Comparison of ENCODE assay signal across 9 cellular contexts in the genomic region with DNA sequence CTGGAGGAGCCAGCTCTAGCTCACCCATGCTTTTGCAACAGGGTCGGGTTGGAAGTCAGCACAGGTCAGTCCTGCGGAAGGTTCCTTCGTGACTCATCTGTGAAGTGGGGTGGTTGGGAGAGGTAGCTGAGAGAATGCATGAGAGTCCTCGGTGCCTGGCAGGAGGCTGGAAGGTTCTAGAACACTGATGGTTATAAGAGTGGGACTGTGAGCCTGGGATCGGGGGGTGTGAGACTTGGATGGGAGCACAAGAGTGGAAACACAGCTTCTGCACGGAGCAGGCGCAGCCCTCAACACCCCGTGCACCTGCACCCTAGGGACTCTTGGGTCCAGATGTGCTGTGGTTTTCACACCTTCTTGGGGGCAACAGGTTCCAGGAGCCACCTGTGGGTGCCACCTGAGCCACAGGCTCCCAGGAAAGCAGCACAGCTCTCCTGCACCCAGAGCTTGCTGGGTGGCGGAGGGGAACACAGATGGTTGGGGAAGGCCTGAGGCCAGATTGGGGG. TPM values are rescaled to one million over a fixed set of nuclear protein-coding genes. Genes with fewer than 3 reads are reported as not detected.
DNase-seq lines count a peak whose midpoint lies in the region; ATAC-seq and TF ChIP-seq lines count a peak whose summit lies in the region.
"Had no signal": no experiment of that assay in that cellular context is flagged by ENCODE, and none has a peak within 500 bp of the region (broad histone marks: within the 10 kb centered on the region; RNA-seq: fewer than 3 reads in every experiment).

No MANE protein-coding gene starts in this region.

- H3K27me3 ChIP-seq in mammary epithelial cell (ENCODE audit: insufficient read depth, low read length): no peaks in the 10 kb centered on the region

- peaks cover 5% of the 10 kb centered on the region for H3K4me1 Mint-ChIP-seq in MCF 10A (ENCODE audit: insufficient read depth, unreplicated experiment)

- no TSS peak for BruUV-seq in MCF 10A (replicated peaks; lab: Mats Ljungman, UMichigan)
- BruUV-seq in mammary epithelial cell (replicated peaks; lab: Mats Ljungman, UMichigan): no TSS peak

- H3K9me3 ChIP-seq in mammary epithelial cell (replicated peaks; ENCODE audit: insufficient read depth, low read length): no peaks in the 10 kb centered on the region

- ATAC-seq in HG03159 (IDR thresholded peaks at IDR 0.05; ENCODE audit: unreplicated experiment): peak; percentile 40
- ATAC-seq in activated naive CD4-positive, alpha-beta T cell treated with anti-CD3 and anti-CD28 coated beads, Interleukin-2, amount 50 U/mL, for 72 hours: peak; percentile 10 to 11
- peak; percentile 12 for ATAC-seq in stimulated activated naive CD8-positive, alpha-beta T cell treated with anti-CD3 and anti-CD28 coated beads, Interleukin-15, Interleukin-2, amounts not matched to agents 100 U/mL and 50 U/mL, for 24 hours

- H3K9me3 Mint-ChIP-seq in MCF 10A (ENCODE audit: unreplicated experiment): no peaks in the 10 kb centered on the region
- H3K9me3 Mint-ChIP-seq in activated naive CD4-positive, alpha-beta T cell treated with anti-CD3 and anti-CD28 coated beads, Interleukin-2, amount 50 U/mL, for 72 hours: peaks cover 0 to 5% of the 10 kb centered on the region in 2 donors

- no peak overlapping the region for H3K27ac Mint-ChIP-seq in MCF 10A (ENCODE audit: low read depth, unreplicated experiment)
- peak overlapping the region; percentile 40 to 88 for H3K27ac Mint-ChIP-seq in activated naive CD4-positive, alpha-beta T cell treated with anti-CD3 and anti-CD28 coated beads, Interleukin-2, amount 50 U/mL, for 72 hours

- dilution Hi-C loops in mammary epithelial cell (cut with HindIII; ENCODE audit: low sequenced_read_pairs): no loop called here

- 85% methylated on average over 8 of the region's 9 CpGs for WGBS in mammary epithelial cell (ENCODE audit: low coverage, missing lambda C conversion rate)

- H3K79me2 ChIP-seq in mammary epithelial cell (ENCODE audit: insufficient read depth, low read length): no peaks in the 10 kb centered on the region

- TF ChIP-seq CTCF in MCF 10A (IDR thresholded peaks at IDR 0.05; ENCODE audit: unreplicated experiment) (no peak), mammary epithelial cell (conservative IDR thresholded peaks at IDR 0.05 in 1 of 2, IDR thresholded peaks at IDR 0.05 in 1 of 2; ENCODE audit: extremely low read depth in 1 of 2, insufficient read depth in 1 of 2, low read depth in 1 of 2, low read length in 2 of 2) (no peak)

- H3K36me3 ChIP-seq in mammary epithelial cell (ENCODE audit: insufficient read depth, low read length): no peaks in the 10 kb centered on the region

- H3K9ac ChIP-seq in mammary epithelial cell (ENCODE audit: insufficient read depth, low read length): no peak overlapping the region

- H4K20me1 ChIP-seq in mammary epithelial cell (ENCODE audit: insufficient read depth, low read length): no peaks in the 10 kb centered on the region

- H2AFZ ChIP-seq in mammary epithelial cell (ENCODE audit: low read depth, low read length): no peak overlapping the region

- POLR2A ChIA-PET in MCF 10A (lab: Yijun Ruan, JAX): no interaction called here

- no peak overlapping the region for H3K4me3 Mint-ChIP-seq in MCF 10A (ENCODE audit: unreplicated experiment)

- no peak overlapping the region for H3K4me2 ChIP-seq in mammary epithelial cell (ENCODE audit: insufficient read depth, low read depth, low read length)

- peaks cover 5% of the 10 kb centered on the region for H3K4me1 ChIP-seq in mammary epithelial cell (ENCODE audit: insufficient read depth, low read length)

- peaks cover 8% of the 10 kb centered on the region for H3K27me3 Mint-ChIP-seq in MCF 10A (ENCODE audit: insufficient read depth, unreplicated experiment)

- CTCF ChIA-PET in MCF 10A (lab: Yijun Ruan, JAX): interaction anchor here (0.5 to 3.6 kb wide), 5 partner anchors 9 to 1288 kb away, joined by 3 to 15 read pairs (median 5); no protein-coding TSS in a partner anchor
- CTCF ChIA-PET in mammary epithelial cell (lab: Charles Lee; ENCODE audit: low non-redundant PET): no interaction called here

- intact Hi-C loops in MCF 10A (cut with micrococcal nuclease) (no loop called here), mammary epithelial cell (cut with micrococcal nuclease) (no loop called here)

- DNase-seq in MCF 10A (ENCODE audit: unreplicated experiment) (peak; percentile 24), mammary epithelial cell (no peak), occipital lobe (lab: John Stamatoyannopoulos, UW) (no peak), amniotic stem cell (lab: John Stamatoyannopoulos, UW) (no peak), NCI-H1105 treated with DMSO at 0.1 percent for 48 hours (lab: John Stamatoyannopoulos, UW) (no peak)
- DNase-seq in activated naive CD4-positive, alpha-beta T cell treated with anti-CD3 and anti-CD28 coated beads, Interleukin-2, amount 50 U/mL, for 72 hours (ENCODE audit: low spot score in 2 of 2): no peak
- DNase-seq in stimulated activated naive CD8-positive, alpha-beta T cell treated with anti-CD3 and anti-CD28 coated beads, Interleukin-15, Interleukin-2, amounts not matched to agents 100 U/mL and 50 U/mL, for 24 hours: peak; percentile 49

- H3K4me3 ChIP-seq in mammary epithelial cell (replicated peaks in 1 of 3; ENCODE audit: insufficient read depth in 1 of 3, low read depth in 2 of 3, low read length in 3 of 3): no peak overlapping the region

- H3K36me3 Mint-ChIP-seq in MCF 10A (ENCODE audit: insufficient read depth, unreplicated experiment): no peaks in the 10 kb centered on the region
- peaks cover 23 to 72% of the 10 kb centered on the region in 2 donors for H3K36me3 Mint-ChIP-seq in activated naive CD4-positive, alpha-beta T cell treated with anti-CD3 and anti-CD28 coated beads, Interleukin-2, amount 50 U/mL, for 72 hours

- no peak overlapping the region for H3K27ac ChIP-seq in mammary epithelial cell (ENCODE audit: insufficient read depth, low read depth, low read length)
- H3K27ac ChIP-seq: HL-60 had no signal

- in situ Hi-C loops in mammary epithelial cell (cut with MboI; ENCODE audit: low sequenced_read_pairs in 2 of 2): loop anchor here in 1 of 2 donors (25.0 kb wide), 1 partner anchor 214 kb away; no protein-coding TSS in a partner anchor

RNA-seq across cellular contexts. Expression of a gene that starts 48.9 kb away (rescaled TPM):
- 0.15 and 0.21 TPM in 2 replicates for total RNA-seq in MCF 10A (2022)
- under 1 TPM; 0.17 to 0.64 TPM for total RNA-seq in mammary epithelial cell
- 5.4 TPM for polyA plus RNA-seq in mammary epithelial cell
- 11.3 TPM for polyA minus RNA-seq in mammary epithelial cell
- total RNA-seq in activated naive CD4-positive, alpha-beta T cell treated with anti-CD3 and anti-CD28 coated beads, Interleukin-2, amount 50 U/mL, for 72 hours: 100 to 1,000 TPM; 103 to 106 TPM
- not detected for total RNA-seq in occipital lobe

Comparison
In these comparisons a context has a peak if more than half of its experiments do, and no peak if none do; other contexts are left out.
1. DNase-seq: peak in MCF 10A (single experiment) and stimulated activated naive CD8-positive, alpha-beta T cell treated with anti-CD3 and anti-CD28 coated beads, Interleukin-15, Interleukin-2, amounts not matched to agents 100 U/mL and 50 U/mL, for 24 hours (single experiment); none in mammary epithelial cell (single experiment), activated naive CD4-positive, alpha-beta T cell treated with anti-CD3 and anti-CD28 coated beads, Interleukin-2, amount 50 U/mL, for 72 hours (0 of 2), occipital lobe (single experiment), amniotic stem cell (single experiment) and NCI-H1105 treated with DMSO at 0.1 percent for 48 hours (single experiment).
2. RNA of a gene that starts 48.9 kb away (total RNA-seq): 103 to 106 TPM in activated naive CD4-positive, alpha-beta T cell treated with anti-CD3 and anti-CD28 coated beads, Interleukin-2, amount 50 U/mL, for 72 hours; 0.17 to 0.64 TPM in mammary epithelial cell, 0.15 to 0.21 TPM in MCF 10A and not detected in occipital lobe (single experiment); every median in the first group is over 10 times any median in the second.
3. Peak in every context shown above with its lines, with median percentiles within 50 percentile points of each other: ATAC-seq.